In genomic region chr5:32600057-32600622, GRCh38 we compare ENCODE assay signal across 11 cellular contexts. TPM values are rescaled to one million over a fixed set of nuclear protein-coding genes. Genes with fewer than 3 reads are reported as not detected.
A peak's percentile ranks its signal among the peaks of the same experiment; 100 is the strongest.
DNase-seq lines count a peak whose midpoint lies in the region; ATAC-seq and TF ChIP-seq lines count a peak whose summit lies in the region.
"Had no signal": no experiment of that assay in that cellular context is flagged by ENCODE, and none has a peak within 500 bp of the region (broad histone marks: within the 10 kb centered on the region; RNA-seq: fewer than 3 reads in every experiment).

No MANE protein-coding gene starts in this region.

- no peak for DNase-seq in activated naive CD8-positive, alpha-beta T cell treated with anti-CD3 and anti-CD28 coated beads for 36 hours
- DNase-seq in mammary epithelial cell (peak; percentile 25), right cardiac atrium (no peak), vagina (ENCODE audit: extremely low spot score in 2 of 2) (no peak), NCI-H2107 treated with DMSO at 0.1 percent for 48 hours (lab: John Stamatoyannopoulos, UW; ENCODE audit: unreplicated experiment) (no peak)
- DNase-seq in activated naive CD4-positive, alpha-beta T cell treated with anti-CD3 and anti-CD28 coated beads, Interleukin-2, amount 10 ng/mL, durations not matched to agents 7 days and 5 days = no peak
- DNase-seq: activated CD4-positive, alpha-beta memory T cell treated with anti-CD3 and anti-CD28 coated beads, Interleukin-2, amount 10 ng/mL, durations not matched to agents 7 days and 5 days; NCI-H1694; SJCRH30 had no signal

- no peaks in the 10 kb centered on the region for H3K27me3 ChIP-seq in mammary epithelial cell (ENCODE audit: insufficient read depth, low read length)
- H3K27me3 ChIP-seq in right cardiac atrium (ENCODE audit: control insufficient read depth, insufficient read depth) = no peaks in the 10 kb centered on the region
- H3K27me3 ChIP-seq in vagina = no peaks in the 10 kb centered on the region
- H3K27me3 ChIP-seq: SJCRH30 had no signal

- H3K36me3 ChIP-seq in mammary epithelial cell (ENCODE audit: insufficient read depth, low read length) (peaks cover 40% of the 10 kb centered on the region), vagina (peaks cover 2 to 46% of the 10 kb centered on the region in 2 donors)

- peaks cover 57% of the 10 kb centered on the region for H3K79me2 ChIP-seq in mammary epithelial cell (ENCODE audit: insufficient read depth, low read length)

- H3K4me1 Mint-ChIP-seq in activated naive CD8-positive, alpha-beta T cell (ENCODE audit: low read depth) = peaks cover 63% of the 10 kb centered on the region
- H3K4me1 Mint-ChIP-seq in activated naive CD8-positive, alpha-beta T cell treated with anti-CD3 and anti-CD28 coated beads for 36 hours = peaks cover 48% of the 10 kb centered on the region
- peaks cover 41% of the 10 kb centered on the region for H3K4me1 Mint-ChIP-seq in activated naive CD4-positive, alpha-beta T cell treated with anti-CD3 and anti-CD28 coated beads, Interleukin-2, amount 10 ng/mL, durations not matched to agents 7 days and 5 days

- peak overlapping the region; percentile 25 for H3K27ac Mint-ChIP-seq in activated naive CD8-positive, alpha-beta T cell
- H3K27ac Mint-ChIP-seq in activated naive CD8-positive, alpha-beta T cell treated with anti-CD3 and anti-CD28 coated beads for 36 hours = no peak overlapping the region
- H3K27ac Mint-ChIP-seq in activated naive CD4-positive, alpha-beta T cell treated with anti-CD3 and anti-CD28 coated beads, Interleukin-2, amount 10 ng/mL, durations not matched to agents 7 days and 5 days = no peak overlapping the region
- H3K27ac Mint-ChIP-seq: activated CD4-positive, alpha-beta memory T cell treated with anti-CD3 and anti-CD28 coated beads, Interleukin-2, amount 10 ng/mL, durations not matched to agents 7 days and 5 days had no signal

- dilution Hi-C loops in mammary epithelial cell (cut with HindIII; ENCODE audit: low sequenced_read_pairs) = loop anchor here (5.0 to 25.0 kb wide), 2 partner anchors 103 to 363 kb away; no protein-coding TSS in a partner anchor

- TF ChIP-seq POLR2A in vagina (IDR thresholded peaks at IDR 0.05) = no peak

- WGBS in mammary epithelial cell (ENCODE audit: low coverage, missing lambda C conversion rate) = 45% methylated on average over 4 of the region's 4 CpGs
- 36% methylated on average over 4 of the region's 4 CpGs for WGBS in right cardiac atrium

- H2AFZ ChIP-seq in mammary epithelial cell (ENCODE audit: low read depth, low read length) = no peak overlapping the region

- no peak overlapping the region for H3K9ac ChIP-seq in mammary epithelial cell (ENCODE audit: insufficient read depth, low read length)

- in situ Hi-C loops in mammary epithelial cell (cut with MboI; ENCODE audit: low sequenced_read_pairs in 2 of 2) = loop anchor here (25.0 kb wide), 1 partner anchor 363 kb away; no protein-coding TSS in a partner anchor

- H3K4me3 ChIP-seq in mammary epithelial cell (replicated peaks in 1 of 3; ENCODE audit: insufficient read depth in 1 of 3, low read depth in 2 of 3, low read length in 3 of 3) (no peak overlapping the region), right cardiac atrium (ENCODE audit: low read length) (no peak overlapping the region), vagina (no peak overlapping the region)
- H3K4me3 ChIP-seq: SJCRH30 had no signal

- intact Hi-C loops in mammary epithelial cell (cut with micrococcal nuclease) = no loop called here
- intact Hi-C loops in right cardiac atrium (cut with DNase I) = no loop called here
- intact Hi-C loops in vagina (cut with DNase I) = no loop called here

- peaks cover 10% of the 10 kb centered on the region for H3K36me3 Mint-ChIP-seq in activated naive CD8-positive, alpha-beta T cell
- H3K36me3 Mint-ChIP-seq in activated naive CD8-positive, alpha-beta T cell treated with anti-CD3 and anti-CD28 coated beads for 36 hours = peaks cover 56% of the 10 kb centered on the region
- peaks cover 72% of the 10 kb centered on the region for H3K36me3 Mint-ChIP-seq in activated naive CD4-positive, alpha-beta T cell treated with anti-CD3 and anti-CD28 coated beads, Interleukin-2, amount 10 ng/mL, durations not matched to agents 7 days and 5 days

- ATAC-seq in right cardiac atrium = peak; percentile 90 to 93
- no peak for ATAC-seq in HG02885 (IDR thresholded peaks at IDR 0.05; ENCODE audit: poor library complexity, unreplicated experiment)

- peaks cover 7% of the 10 kb centered on the region for H3K4me1 ChIP-seq in mammary epithelial cell (ENCODE audit: insufficient read depth, low read length)
- no peaks in the 10 kb centered on the region for H3K4me1 ChIP-seq in right cardiac atrium (ENCODE audit: control insufficient read depth, insufficient read depth, low read length)
- H3K4me1 ChIP-seq in vagina = peaks cover 29% of the 10 kb centered on the region

- H3K27ac ChIP-seq in mammary epithelial cell (ENCODE audit: insufficient read depth, low read depth, low read length) (no peak overlapping the region), right cardiac atrium (ENCODE audit: low read length) (no peak overlapping the region), vagina (peak overlapping the region; percentile 51)
- H3K27ac ChIP-seq: SJCRH30 had no signal

- no peaks in the 10 kb centered on the region for H3K27me3 Mint-ChIP-seq in activated naive CD8-positive, alpha-beta T cell
- H3K27me3 Mint-ChIP-seq in activated naive CD8-positive, alpha-beta T cell treated with anti-CD3 and anti-CD28 coated beads for 36 hours = no peaks in the 10 kb centered on the region
- H3K27me3 Mint-ChIP-seq in activated naive CD4-positive, alpha-beta T cell treated with anti-CD3 and anti-CD28 coated beads, Interleukin-2, amount 10 ng/mL, durations not matched to agents 7 days and 5 days = no peaks in the 10 kb centered on the region
- H3K27me3 Mint-ChIP-seq: activated CD4-positive, alpha-beta memory T cell treated with anti-CD3 and anti-CD28 coated beads, Interleukin-2, amount 10 ng/mL, durations not matched to agents 7 days and 5 days had no signal

- BruUV-seq in mammary epithelial cell (replicated peaks; lab: Mats Ljungman, UMichigan) = no TSS peak

- no peaks in the 10 kb centered on the region for H3K9me3 Mint-ChIP-seq in activated naive CD8-positive, alpha-beta T cell (ENCODE audit: low read depth)
- no peaks in the 10 kb centered on the region for H3K9me3 Mint-ChIP-seq in activated naive CD8-positive, alpha-beta T cell treated with anti-CD3 and anti-CD28 coated beads for 36 hours
- H3K9me3 Mint-ChIP-seq in activated naive CD4-positive, alpha-beta T cell treated with anti-CD3 and anti-CD28 coated beads, Interleukin-2, amount 10 ng/mL, durations not matched to agents 7 days and 5 days = no peaks in the 10 kb centered on the region
- H3K9me3 Mint-ChIP-seq: activated CD4-positive, alpha-beta memory T cell treated with anti-CD3 and anti-CD28 coated beads, Interleukin-2, amount 10 ng/mL, durations not matched to agents 7 days and 5 days had no signal

- no peak overlapping the region for H3K4me3 Mint-ChIP-seq in activated naive CD8-positive, alpha-beta T cell
- H3K4me3 Mint-ChIP-seq in activated naive CD8-positive, alpha-beta T cell treated with anti-CD3 and anti-CD28 coated beads for 36 hours = no peak overlapping the region
- H3K4me3 Mint-ChIP-seq in activated naive CD4-positive, alpha-beta T cell treated with anti-CD3 and anti-CD28 coated beads, Interleukin-2, amount 10 ng/mL, durations not matched to agents 7 days and 5 days = no peak overlapping the region
- H3K4me3 Mint-ChIP-seq: activated CD4-positive, alpha-beta memory T cell treated with anti-CD3 and anti-CD28 coated beads, Interleukin-2, amount 10 ng/mL, durations not matched to agents 7 days and 5 days had no signal

- H3K4me2 ChIP-seq in mammary epithelial cell (ENCODE audit: insufficient read depth, low read depth, low read length) = no peak overlapping the region

- H3K9me3 ChIP-seq in mammary epithelial cell (replicated peaks; ENCODE audit: insufficient read depth, low read length) (no peaks in the 10 kb centered on the region), right cardiac atrium (ENCODE audit: control insufficient read depth, low read length) (no peaks in the 10 kb centered on the region), vagina (no peaks in the 10 kb centered on the region)
- H3K9me3 ChIP-seq: SJCRH30 had no signal

- TF ChIP-seq CTCF in mammary epithelial cell (conservative IDR thresholded peaks at IDR 0.05 in 1 of 2, IDR thresholded peaks at IDR 0.05 in 1 of 2; ENCODE audit: extremely low read depth in 1 of 2, insufficient read depth in 1 of 2, low read depth in 1 of 2, low read length in 2 of 2) (no peak), vagina (IDR thresholded peaks at IDR 0.05) (no peak)

- CTCF ChIA-PET in mammary epithelial cell (lab: Charles Lee; ENCODE audit: low non-redundant PET) = no interaction called here
- CTCF ChIA-PET in activated naive CD4-positive, alpha-beta T cell treated with anti-CD3 and anti-CD28 coated beads, Interleukin-2, amount 10 ng/mL, durations not matched to agents 7 days and 5 days (lab: Charles Lee) = interaction anchor here (1.1 to 1.8 kb wide), 2 partner anchors 10 to 111 kb away, joined by 4 to 10 read pairs; no protein-coding TSS in a partner anchor

- H4K20me1 ChIP-seq in mammary epithelial cell (ENCODE audit: insufficient read depth, low read length) = no peaks in the 10 kb centered on the region

RNA-seq across cellular contexts. Expression of gene SUB1, which starts 14.8 kb away (rescaled TPM):
- total RNA-seq in activated naive CD8-positive, alpha-beta T cell treated with anti-CD3 and anti-CD28 coated beads for 36 hours = 100 to 1,000 TPM; 414 to 435 TPM
- total RNA-seq in mammary epithelial cell (100 to 1,000 TPM; 109 to 231 TPM), right cardiac atrium (100 to 1,000 TPM; 209 to 237 (median 223) TPM), vagina (71.9 TPM)
- polyA plus RNA-seq in mammary epithelial cell (66.8 TPM), right cardiac atrium (201 TPM)
- 10.7 TPM for polyA minus RNA-seq in mammary epithelial cell
